12 cellular contexts compared by ENCODE assay signal in the genomic region with DNA sequence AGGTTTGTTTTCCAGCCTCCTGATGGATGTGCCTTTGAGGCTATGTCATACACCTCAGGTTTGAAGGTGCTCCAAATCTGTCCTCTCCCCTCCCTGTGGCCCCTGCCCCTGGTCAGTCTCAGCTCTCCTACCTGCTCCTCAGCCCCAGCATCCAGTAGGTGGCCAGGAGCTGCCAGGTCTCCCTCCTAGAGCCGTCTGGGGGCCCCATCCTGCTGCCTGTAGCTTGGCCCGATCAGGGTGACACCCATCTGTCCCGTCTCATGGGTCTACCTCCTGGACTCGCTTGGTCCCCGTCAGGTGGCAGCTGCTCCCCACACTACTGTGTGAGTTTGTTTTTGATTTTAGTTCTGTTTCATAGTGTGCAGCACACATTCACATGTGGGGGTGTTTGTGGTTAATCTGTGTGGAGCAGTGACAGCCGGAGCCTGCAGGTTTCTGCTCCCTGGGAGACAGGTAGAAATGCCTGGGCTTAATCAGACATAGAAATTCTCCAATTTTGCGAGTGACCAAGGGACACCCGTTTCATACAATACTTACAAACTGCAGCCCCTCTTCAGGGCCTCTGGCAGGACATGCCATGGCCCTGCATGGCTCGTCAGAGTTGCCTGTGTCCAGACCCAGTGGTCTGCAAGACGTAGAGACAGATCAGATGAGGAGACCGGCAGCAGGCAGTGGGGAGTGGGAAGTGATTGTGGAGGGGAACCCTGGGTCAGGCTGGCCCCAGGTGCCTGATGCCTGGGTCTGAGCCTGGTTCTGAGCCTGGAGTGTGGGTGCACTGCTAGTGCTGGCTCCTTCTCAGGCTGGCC. TPM values are rescaled to one million over a fixed set of nuclear protein-coding genes. Genes with fewer than 3 reads are reported as not detected.
"Had no signal": no experiment of that assay in that cellular context is flagged by ENCODE, and none has a peak within 500 bp of the region (broad histone marks: within the 10 kb centered on the region; RNA-seq: fewer than 3 reads in every experiment).

No MANE protein-coding gene starts in this region.

- H3K9me3 ChIP-seq: adrenal gland, gastroesophageal sphincter had no signal

- H3K4me1 ChIP-seq: adrenal gland, gastroesophageal sphincter had no signal

- H3K27me3 ChIP-seq: adrenal gland, gastroesophageal sphincter had no signal

- DNase-seq: activated CD4-positive, alpha-beta T cell treated with anti-CD3 and anti-CD28 coated beads, Interleukin-2, amount 50 U/mL, for 1 hour; activated CD4-positive, CD25-positive, alpha-beta regulatory T cell; activated naive CD4-positive, alpha-beta T cell treated with anti-CD3 and anti-CD28 coated beads, Interleukin-2, amount 50 U/mL, for 16 hours; cortex of kidney; effector memory CD4-positive, alpha-beta T cell; hippocampal formation; naive thymus-derived CD4-positive, alpha-beta T cell; stimulated activated CD4-positive, alpha-beta T cell treated with anti-CD3 and anti-CD28 coated beads, Interleukin-4, amount 100 ng/mL, for 4 hours; T-helper 17 cell had no signal

- H3K36me3 ChIP-seq: adrenal gland had no signal

- H3K27ac ChIP-seq: adrenal gland, epithelial cell of prostate, gastroesophageal sphincter had no signal

- H3K4me3 ChIP-seq: adrenal gland, gastroesophageal sphincter had no signal

RNA-seq across cellular contexts. Expression of gene ADCY1, which starts 17.1 kb away (rescaled TPM):
- total RNA-seq: T-helper 17 cell had no signal
